In the genomic region with DNA sequence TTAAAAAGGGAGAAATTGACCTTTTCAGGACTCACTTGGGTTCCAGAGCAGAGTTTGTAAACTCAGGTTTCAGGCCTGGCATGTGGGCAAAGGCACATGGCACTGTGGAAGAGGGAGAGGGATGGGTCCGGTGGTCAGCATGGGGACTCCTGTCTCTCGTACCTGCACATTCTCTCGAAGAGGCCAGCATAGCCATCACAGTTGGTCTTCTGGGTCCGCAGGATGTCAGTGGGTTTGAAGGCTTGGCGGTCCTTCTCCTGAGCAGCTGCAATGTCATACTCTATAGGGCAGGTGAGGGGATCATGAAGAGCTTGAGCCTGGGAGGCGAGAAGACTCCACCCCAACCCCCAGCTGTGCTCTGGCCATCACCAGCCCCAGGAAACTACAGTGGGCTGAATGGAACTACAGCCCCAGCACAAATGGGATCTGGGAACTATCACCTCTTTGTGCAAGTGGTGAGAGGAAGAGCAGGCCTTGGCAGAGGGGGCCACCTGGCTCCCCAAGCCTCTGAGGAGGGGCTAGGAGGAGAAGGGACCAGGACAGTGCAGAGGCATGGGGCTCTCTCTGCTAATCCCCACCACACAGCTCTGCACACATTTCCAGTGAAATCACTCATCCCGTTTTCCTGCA, we compare ENCODE assay signal across 25 cellular contexts. TPM values are rescaled to one million over a fixed set of nuclear protein-coding genes. Genes with fewer than 3 reads are reported as not detected.
"Had no signal": no experiment of that assay in that cellular context is flagged by ENCODE, and none has a peak within 500 bp of the region (broad histone marks: within the 10 kb centered on the region; RNA-seq: fewer than 3 reads in every experiment).

No MANE protein-coding gene starts in this region.

- H3K27ac ChIP-seq: adrenal gland, left lung, ovary, psoas muscle, uterus, VCaP had no signal

- H3K4me3 ChIP-seq: adrenal gland, left lung, lung, ovary, psoas muscle, uterus had no signal

- ATAC-seq: activated CD4-positive, CD25-positive, alpha-beta regulatory T cell treated with anti-CD3 and anti-CD28 coated beads, Interleukin-2, amount 50 U/mL, for 24 hours; left lung; naive thymus-derived CD4-positive, alpha-beta T cell; psoas muscle; sciatic nerve; stimulated activated memory B cell treated with anti-CD40 and anti-IgM and Interleukin-4, amounts not matched to agents 10 μg/mL and 1 μg/mL and 100 μg/mL, for 72 hours; T-cell had no signal

- H3K4me3 Mint-ChIP-seq: activated CD4-positive, alpha-beta T cell treated with anti-CD3 and anti-CD28 coated beads, Interleukin-2, amount 10 ng/mL, durations not matched to agents 24 days and 14 days; activated naive CD8-positive, alpha-beta T cell; naive thymus-derived CD4-positive, alpha-beta T cell; stimulated activated memory B cell treated with anti-CD40 and anti-IgM and Interleukin-4, amounts not matched to agents 10 μg/mL and 1 μg/mL and 100 μg/mL, for 72 hours; T-cell; T-helper 2 cell treated with Interferon-gamma antibody and Interleukin-4, amounts not matched to agents 5 μg/mL and 100 μg/mL, for 36 hours had no signal

- FAIRE-seq: astrocyte, bronchial epithelial cell, endometrium, small intestine had no signal

- H3K27me3 ChIP-seq: adrenal gland, left lung, ovary, uterus had no signal

- H3K9me3 ChIP-seq: adrenal gland, left lung, ovary, psoas muscle, uterus had no signal

- H3K4me1 ChIP-seq: left lung, uterus had no signal

- H3K9me3 Mint-ChIP-seq: activated CD4-positive, alpha-beta T cell treated with anti-CD3 and anti-CD28 coated beads, Interleukin-2, amount 10 ng/mL, durations not matched to agents 24 days and 14 days; naive thymus-derived CD4-positive, alpha-beta T cell; stimulated activated memory B cell treated with anti-CD40 and anti-IgM and Interleukin-4, amounts not matched to agents 10 μg/mL and 1 μg/mL and 100 μg/mL, for 72 hours; T-cell; T-helper 2 cell treated with Interferon-gamma antibody and Interleukin-4, amounts not matched to agents 5 μg/mL and 100 μg/mL, for 36 hours had no signal

- H3K4me1 Mint-ChIP-seq: activated CD4-positive, alpha-beta T cell treated with anti-CD3 and anti-CD28 coated beads, Interleukin-2, amount 10 ng/mL, durations not matched to agents 24 days and 14 days; naive thymus-derived CD4-positive, alpha-beta T cell; stimulated activated memory B cell treated with anti-CD40 and anti-IgM and Interleukin-4, amounts not matched to agents 10 μg/mL and 1 μg/mL and 100 μg/mL, for 72 hours had no signal

- H3K27ac Mint-ChIP-seq: activated CD4-positive, alpha-beta T cell treated with anti-CD3 and anti-CD28 coated beads, Interleukin-2, amount 10 ng/mL, durations not matched to agents 24 days and 14 days; activated naive CD8-positive, alpha-beta T cell; naive thymus-derived CD4-positive, alpha-beta T cell; stimulated activated memory B cell treated with anti-CD40 and anti-IgM and Interleukin-4, amounts not matched to agents 10 μg/mL and 1 μg/mL and 100 μg/mL, for 72 hours; T-cell; T-helper 2 cell treated with Interferon-gamma antibody and Interleukin-4, amounts not matched to agents 5 μg/mL and 100 μg/mL, for 36 hours had no signal

- DNase-seq: activated CD4-positive, alpha-beta T cell treated with anti-CD3 and anti-CD28 coated beads, Interleukin-2, amount 10 ng/mL, durations not matched to agents 24 days and 14 days; activated T-cell treated with anti-CD3 and anti-CD28 coated beads, Interleukin-2, amount 50 U/mL, for 1 hour; cortex of kidney; left lung; naive thymus-derived CD4-positive, alpha-beta T cell; ovary; psoas muscle; small intestine; stimulated activated CD4-positive, alpha-beta T cell treated with anti-CD3 and anti-CD28 coated beads, Interleukin-15, amount 100 ng/mL, for 24 hours; trophoblast cell; uterus had no signal

- H3K36me3 Mint-ChIP-seq: activated naive CD8-positive, alpha-beta T cell; naive thymus-derived CD4-positive, alpha-beta T cell; stimulated activated memory B cell treated with anti-CD40 and anti-IgM and Interleukin-4, amounts not matched to agents 10 μg/mL and 1 μg/mL and 100 μg/mL, for 72 hours; T-cell had no signal

- H3K36me3 ChIP-seq: left lung, ovary, uterus had no signal

- H3K27me3 Mint-ChIP-seq: activated naive CD8-positive, alpha-beta T cell; naive thymus-derived CD4-positive, alpha-beta T cell; stimulated activated memory B cell treated with anti-CD40 and anti-IgM and Interleukin-4, amounts not matched to agents 10 μg/mL and 1 μg/mL and 100 μg/mL, for 72 hours; T-cell had no signal

RNA-seq across cellular contexts. Expression of a gene that starts 31.7 kb away (rescaled TPM):
- total RNA-seq: activated CD4-positive, alpha-beta T cell treated with anti-CD3 and anti-CD28 coated beads, Interleukin-2, amount 10 ng/mL, durations not matched to agents 24 days and 14 days; bronchial epithelial cell; epithelial cell of proximal tubule; fibroblast of villous mesenchyme; naive thymus-derived CD4-positive, alpha-beta T cell; T-cell had no signal
- polyA plus RNA-seq: naive thymus-derived CD4-positive, alpha-beta T cell had no signal
